Comparison of ENCODE assay signal across 1 cellular context in the genomic region with DNA sequence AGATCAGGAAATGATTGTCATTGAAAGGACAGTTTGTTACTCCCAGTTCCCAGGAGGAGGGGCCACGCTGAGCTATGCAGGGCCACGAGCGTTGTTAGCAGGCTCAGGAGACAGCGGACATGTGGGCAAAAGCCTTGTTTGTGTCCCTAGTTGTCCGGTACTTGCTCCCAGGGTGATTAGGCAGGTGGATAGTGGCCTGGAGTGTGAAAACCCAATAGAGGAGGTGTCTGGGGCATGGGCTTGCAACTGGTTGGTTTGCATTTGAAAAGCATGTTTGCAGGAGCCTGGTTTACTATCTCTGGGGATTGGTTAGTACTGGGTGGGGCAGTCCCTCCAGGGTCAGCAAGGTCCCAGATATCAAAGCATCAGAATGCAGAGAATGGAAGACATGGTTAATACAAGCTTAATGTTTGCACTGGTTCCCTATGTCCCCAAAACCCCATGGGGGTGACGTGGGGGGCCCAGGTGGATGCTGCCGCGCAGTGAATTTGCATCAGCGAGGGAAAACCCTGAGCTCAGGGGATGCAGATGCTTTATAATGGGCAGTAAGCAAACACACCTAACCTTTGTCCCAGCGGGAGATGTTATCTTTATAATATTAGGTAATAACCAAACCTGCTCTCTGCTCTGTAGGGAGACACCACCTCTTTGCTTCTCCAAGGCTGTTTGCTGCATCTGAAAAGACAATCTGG.
TF ChIP-seq lines count a peak whose summit lies in the region.

No MANE protein-coding gene starts in this region.

TF ChIP-seq in H1, 55 proteins besides CTCF, POLR2A, EP300 and RAD21 (continued from another document):
- TF ChIP-seq BRCA1 (IDR thresholded peaks at IDR 0.05; ENCODE audit: low read depth, low read length) (no peak), TBP (IDR thresholded peaks at IDR 0.05; ENCODE audit: low read depth, low read length) (no peak), RNF2 (IDR thresholded peaks at IDR 0.05; ENCODE audit: borderline replicate concordance, low read depth, low read length, missing control alignments, poor library complexity, severe bottlenecking) (no peak)
